In the genomic region with DNA sequence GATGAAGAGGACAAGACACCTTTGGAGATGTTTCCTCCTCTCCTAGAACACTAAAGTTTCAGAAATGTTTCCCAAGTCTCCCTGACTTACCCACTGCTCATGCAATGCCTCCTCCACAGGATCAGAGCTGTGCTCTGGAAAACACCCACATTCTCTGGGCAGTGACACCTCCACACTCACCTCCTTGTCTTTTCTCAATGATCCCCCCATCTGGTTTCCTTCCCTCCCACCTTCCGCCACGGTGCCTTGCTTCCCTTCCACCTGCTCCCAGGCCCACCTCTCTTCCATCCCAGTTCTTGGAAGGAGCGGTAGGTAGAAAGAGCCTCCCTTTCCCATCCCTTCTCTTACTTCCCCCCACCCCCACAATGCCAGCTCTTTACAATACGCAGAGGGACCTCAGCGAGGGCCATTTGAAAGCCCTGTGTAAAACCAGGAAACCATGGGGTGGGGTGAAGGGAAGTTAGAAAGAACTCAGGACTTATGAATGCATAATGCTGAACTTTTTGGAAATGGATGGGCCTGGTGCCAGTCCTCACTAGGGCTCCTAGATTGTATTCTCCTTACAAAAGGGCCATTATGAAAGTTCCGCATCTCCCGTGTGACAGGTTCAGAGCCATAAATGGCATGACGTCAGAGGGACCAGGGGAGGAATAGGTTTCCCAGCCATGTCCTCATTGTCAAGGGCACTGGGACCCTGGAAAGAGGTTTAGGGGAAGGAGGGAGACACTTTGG, we compare ENCODE assay signal across 23 cellular contexts.
"Had no signal": no experiment of that assay in that cellular context is flagged by ENCODE, and none has a peak within 500 bp of the region (broad histone marks: within the 10 kb centered on the region; RNA-seq: fewer than 3 reads in every experiment).

No MANE protein-coding gene starts in this region.

- H3K4me1 ChIP-seq: colonic mucosa, gastrocnemius medialis had no signal

- H3K27ac Mint-ChIP-seq: activated naive CD8-positive, alpha-beta T cell treated with anti-CD3 and anti-CD28 coated beads, Interleukin-2, amount 50 U/mL, for 24 hours; activated T-cell treated with anti-CD3 and anti-CD28 coated beads, Interleukin-2, amount 50 U/mL, for 72 hours; naive thymus-derived CD4-positive, alpha-beta T cell; stimulated activated naive CD8-positive, alpha-beta T cell treated with anti-CD3 and anti-CD28 coated beads, Interleukin-15, Interleukin-2, amounts not matched to agents 100 ng/mL and 50 ng/mL, for 24 hours; T-helper 1 cell treated with Interleukin-12 subunit alpha and Interleukin-12 subunit beta and Interleukin-4 antibody, amounts not matched to agents 30 μg/mL and 1 μg/mL, for 36 hours had no signal

- H3K36me3 ChIP-seq: colonic mucosa, gastrocnemius medialis, transverse colon had no signal

- H3K9me3 Mint-ChIP-seq: activated naive CD8-positive, alpha-beta T cell treated with anti-CD3 and anti-CD28 coated beads, Interleukin-2, amount 50 U/mL, for 24 hours; central memory CD8-positive, alpha-beta T cell; stimulated activated naive CD8-positive, alpha-beta T cell treated with anti-CD3 and anti-CD28 coated beads, Interleukin-15, Interleukin-2, amounts not matched to agents 100 ng/mL and 50 ng/mL, for 24 hours; T-helper 1 cell treated with Interleukin-12 subunit alpha and Interleukin-12 subunit beta and Interleukin-4 antibody, amounts not matched to agents 30 μg/mL and 1 μg/mL, for 36 hours had no signal

- ATAC-seq: activated naive CD8-positive, alpha-beta T cell treated with anti-CD3 and anti-CD28 coated beads, Interleukin-2, amount 50 U/mL, for 24 hours; activated T-cell treated with anti-CD3 and anti-CD28 coated beads, Interleukin-2, amount 50 U/mL, for 72 hours; gastrocnemius medialis; naive thymus-derived CD4-positive, alpha-beta T cell had no signal

- H3K4me3 ChIP-seq: colonic mucosa, esophagus muscularis mucosa, gastrocnemius medialis, lung, transverse colon had no signal

- H3K27ac ChIP-seq: colonic mucosa, gastrocnemius medialis had no signal

- DNase-seq: activated CD4-positive, alpha-beta T cell treated with anti-CD3 and anti-CD28 coated beads for 4 hours; activated CD4-positive, alpha-beta T cell treated with anti-CD3 and anti-CD28 coated beads, Interleukin-2, amount 50 U/mL, for 48 hours; activated CD4-positive, CD25-positive, alpha-beta regulatory T cell; activated effector memory CD4-positive, alpha-beta T cell treated with Interleukin-2 at 50 U/mL for 16 hours; activated naive CD4-positive, alpha-beta T cell treated with anti-CD3 and anti-CD28 coated beads, Interleukin-2, amount 50 U/mL, for 16 hours; activated naive CD8-positive, alpha-beta T cell treated with anti-CD3 and anti-CD28 coated beads, Interleukin-2, amount 50 U/mL, for 24 hours; activated T-cell treated with anti-CD3 and anti-CD28 coated beads, Interleukin-2, amount 50 U/mL, for 72 hours; colonic mucosa; gastrocnemius medialis; head of caudate nucleus; islet precursor cell; naive thymus-derived CD4-positive, alpha-beta T cell; posterior cingulate gyrus; stimulated activated CD4-positive, alpha-beta T cell treated with anti-CD3 and anti-CD28 coated beads, Interleukin-12 subunit alpha, Interleukin-12 subunit beta, amount 100 ng/mL, for 4 hours; stimulated activated CD4-positive, alpha-beta T cell treated with anti-CD3 and anti-CD28 coated beads, Interleukin-4, amount 100 ng/mL, for 4 hours; substantia nigra; transverse colon had no signal

- H3K4me3 Mint-ChIP-seq: activated naive CD8-positive, alpha-beta T cell treated with anti-CD3 and anti-CD28 coated beads, Interleukin-2, amount 50 U/mL, for 24 hours; activated T-cell treated with anti-CD3 and anti-CD28 coated beads, Interleukin-2, amount 50 U/mL, for 72 hours; central memory CD8-positive, alpha-beta T cell; naive thymus-derived CD4-positive, alpha-beta T cell; neural crest cell; stimulated activated naive CD8-positive, alpha-beta T cell treated with anti-CD3 and anti-CD28 coated beads, Interleukin-15, Interleukin-2, amounts not matched to agents 100 ng/mL and 50 ng/mL, for 24 hours; T-helper 1 cell treated with Interleukin-12 subunit alpha and Interleukin-12 subunit beta and Interleukin-4 antibody, amounts not matched to agents 30 μg/mL and 1 μg/mL, for 36 hours had no signal

- H3K4me1 Mint-ChIP-seq: activated naive CD8-positive, alpha-beta T cell treated with anti-CD3 and anti-CD28 coated beads, Interleukin-2, amount 50 U/mL, for 24 hours; central memory CD8-positive, alpha-beta T cell; neural crest cell had no signal

- H3K27me3 Mint-ChIP-seq: activated naive CD8-positive, alpha-beta T cell treated with anti-CD3 and anti-CD28 coated beads, Interleukin-2, amount 50 U/mL, for 24 hours; central memory CD8-positive, alpha-beta T cell; stimulated activated naive CD8-positive, alpha-beta T cell treated with anti-CD3 and anti-CD28 coated beads, Interleukin-15, Interleukin-2, amounts not matched to agents 100 ng/mL and 50 ng/mL, for 24 hours had no signal

- H3K36me3 Mint-ChIP-seq: naive thymus-derived CD4-positive, alpha-beta T cell had no signal

- H3K27me3 ChIP-seq: colonic mucosa, esophagus muscularis mucosa, gastrocnemius medialis, transverse colon had no signal

- H3K9me3 ChIP-seq: colonic mucosa, esophagus muscularis mucosa, gastrocnemius medialis, transverse colon had no signal
